Comparison of ENCODE assay signal across 16 cellular contexts in genomic region chr15:79967331-79968182, GRCh38. TPM values are rescaled to one million over a fixed set of nuclear protein-coding genes. Genes with fewer than 3 reads are reported as not detected.
DNase-seq lines count a peak whose midpoint lies in the region; ATAC-seq lines count a peak whose summit lies in the region.
"Had no signal": no experiment of that assay in that cellular context is flagged by ENCODE, and none has a peak within 500 bp of the region (broad histone marks: within the 10 kb centered on the region; RNA-seq: fewer than 3 reads in every experiment).

No MANE protein-coding gene starts in this region.

- H3K4me1 Mint-ChIP-seq in effector memory CD8-positive, alpha-beta T cell (ENCODE audit: low read depth in 2 of 2): peaks cover 42 to 55% of the 10 kb centered on the region in 2 donors
- H3K4me1 Mint-ChIP-seq in stimulated activated naive CD8-positive, alpha-beta T cell treated with anti-CD3 and anti-CD28 coated beads, Interleukin-15, amount 100 ng/mL, for 72 hours: peaks cover 57% of the 10 kb centered on the region

- DNase-seq in activated T-cell treated with anti-CD3 and anti-CD28 coated beads for 24 hours (ENCODE audit: low read depth) (peak; percentile 33), dermis blood vessel endothelial cell (no peak), D341Med (ENCODE audit: low spot score) (no peak)
- DNase-seq in activated T-cell treated with anti-CD3 and anti-CD28 coated beads, Interleukin-2, amount 50 U/mL, for 1 hour: no peak
- peak; percentile 28 to 46 for DNase-seq in activated CD4-positive, alpha-beta T cell treated with anti-CD3 and anti-CD28 coated beads, Interleukin-2, amount 50 U/mL, for 48 hours
- DNase-seq in effector memory CD8-positive, alpha-beta T cell: no peak
- DNase-seq in stimulated activated naive CD8-positive, alpha-beta T cell treated with anti-CD3 and anti-CD28 coated beads, Interleukin-15, amount 100 ng/mL, for 72 hours: peak; percentile 30 to 51
- DNase-seq: DND-41, kidney, NCI-H2227 treated with DMSO at 0.1 percent for 48 hours, SJCRH30, trophoblast cell had no signal

- H3K9me3 Mint-ChIP-seq in effector memory CD8-positive, alpha-beta T cell: no peaks in the 10 kb centered on the region
- H3K9me3 Mint-ChIP-seq in stimulated activated naive CD8-positive, alpha-beta T cell treated with anti-CD3 and anti-CD28 coated beads, Interleukin-15, amount 100 ng/mL, for 72 hours: peaks cover 0 to 4% of the 10 kb centered on the region in 2 donors

- no peaks in the 10 kb centered on the region for H3K27me3 Mint-ChIP-seq in effector memory CD8-positive, alpha-beta T cell
- no peaks in the 10 kb centered on the region for H3K27me3 Mint-ChIP-seq in stimulated activated naive CD8-positive, alpha-beta T cell treated with anti-CD3 and anti-CD28 coated beads, Interleukin-15, amount 100 ng/mL, for 72 hours

- peak overlapping the region; percentile 74 to 94 for H3K4me3 Mint-ChIP-seq in effector memory CD8-positive, alpha-beta T cell
- peak overlapping the region; percentile 79 to 89 for H3K4me3 Mint-ChIP-seq in stimulated activated naive CD8-positive, alpha-beta T cell treated with anti-CD3 and anti-CD28 coated beads, Interleukin-15, amount 100 ng/mL, for 72 hours

- peak overlapping the region; percentile 83 to 93 for H3K27ac Mint-ChIP-seq in effector memory CD8-positive, alpha-beta T cell
- H3K27ac Mint-ChIP-seq in stimulated activated naive CD8-positive, alpha-beta T cell treated with anti-CD3 and anti-CD28 coated beads, Interleukin-15, amount 100 ng/mL, for 72 hours: peak overlapping the region; percentile 99 to 100

- peaks cover 11% of the 10 kb centered on the region for H3K36me3 Mint-ChIP-seq in effector memory CD8-positive, alpha-beta T cell (ENCODE audit: insufficient read depth)

- no peak for ATAC-seq in effector memory CD8-positive, alpha-beta T cell (replicated peaks)
- ATAC-seq in stimulated activated naive CD8-positive, alpha-beta T cell treated with anti-CD3 and anti-CD28 coated beads, Interleukin-15, amount 100 ng/mL, for 72 hours: peak; percentile 68
- no peak for ATAC-seq in esophagus mucosa

RNA-seq across cellular contexts. Expression of gene BCL2A1, which starts 3.4 kb away (rescaled TPM):
- total RNA-seq in dermis blood vessel endothelial cell (not detected in 2 replicates), esophagus mucosa (not detected)
- total RNA-seq: A673, chondrocyte, H1, SJCRH30 had no signal

Comparison
In these comparisons a context has a peak if more than half of its experiments do, and no peak if none do; other contexts are left out.
1. DNase-seq: peak in activated T-cell treated with anti-CD3 and anti-CD28 coated beads for 24 hours (single experiment), activated CD4-positive, alpha-beta T cell treated with anti-CD3 and anti-CD28 coated beads, Interleukin-2, amount 50 U/mL, for 48 hours (2 of 2) and stimulated activated naive CD8-positive, alpha-beta T cell treated with anti-CD3 and anti-CD28 coated beads, Interleukin-15, amount 100 ng/mL, for 72 hours (2 of 2); none in activated T-cell treated with anti-CD3 and anti-CD28 coated beads, Interleukin-2, amount 50 U/mL, for 1 hour (single experiment), effector memory CD8-positive, alpha-beta T cell (0 of 3), dermis blood vessel endothelial cell (single experiment) and D341Med (single experiment).